8 cellular contexts compared by ENCODE assay signal in genomic region chr14:103123634-103124500, GRCh38. TPM values are rescaled to one million over a fixed set of nuclear protein-coding genes. Genes with fewer than 3 reads are reported as not detected.
DNase-seq lines count a peak whose midpoint lies in the region; ATAC-seq and TF ChIP-seq lines count a peak whose summit lies in the region.

No MANE protein-coding gene starts in this region.

- no peaks in the 10 kb centered on the region for H3K27me3 ChIP-seq in NT2/D1 (ENCODE audit: insufficient read depth, insufficient read length)

- H3K9me3 Mint-ChIP-seq in osteocyte (ENCODE audit: unreplicated experiment), result no peaks in the 10 kb centered on the region
- no peaks in the 10 kb centered on the region for H3K9me3 Mint-ChIP-seq in T-helper 2 cell treated with Interferon-gamma antibody and Interleukin-4, amounts not matched to agents 5 μg/mL and 100 μg/mL, for 36 hours

- ATAC-seq in GM18505 (IDR thresholded peaks at IDR 0.05; ENCODE audit: unreplicated experiment), result no peak
- ATAC-seq in GM18520 (IDR thresholded peaks at IDR 0.05; ENCODE audit: unreplicated experiment), result no peak

- H3K27me3 Mint-ChIP-seq in osteocyte (ENCODE audit: unreplicated experiment), result no peaks in the 10 kb centered on the region
- peaks cover 33% of the 10 kb centered on the region for H3K27me3 Mint-ChIP-seq in T-helper 2 cell treated with Interferon-gamma antibody and Interleukin-4, amounts not matched to agents 5 μg/mL and 100 μg/mL, for 36 hours (ENCODE audit: low read depth)

- H3K4me3 Mint-ChIP-seq in osteocyte (ENCODE audit: unreplicated experiment), result no peak overlapping the region
- no peak overlapping the region for H3K4me3 Mint-ChIP-seq in T-helper 2 cell treated with Interferon-gamma antibody and Interleukin-4, amounts not matched to agents 5 μg/mL and 100 μg/mL, for 36 hours

- DNase-seq in Daoy (ENCODE audit: low read depth) (peak; percentile 65), NT2/D1 (ENCODE audit: low read depth, low spot score) (no peak), fibroblast of pulmonary artery (ENCODE audit: low read depth) (peak; percentile 41), osteocyte (ENCODE audit: extremely low spot score, unreplicated experiment) (no peak), SK-N-DZ (ENCODE audit: low spot score) (no peak)
- DNase-seq in T-helper 2 cell treated with Interferon-gamma antibody and Interleukin-4, amounts not matched to agents 5 μg/mL and 100 μg/mL, for 36 hours (ENCODE audit: low spot score), result no peak

- no peak overlapping the region for H3K27ac Mint-ChIP-seq in osteocyte (ENCODE audit: unreplicated experiment)
- H3K27ac Mint-ChIP-seq in T-helper 2 cell treated with Interferon-gamma antibody and Interleukin-4, amounts not matched to agents 5 μg/mL and 100 μg/mL, for 36 hours, result no peak overlapping the region

- peaks cover 35% of the 10 kb centered on the region for H3K36me3 ChIP-seq in NT2/D1 (ENCODE audit: insufficient read depth, insufficient read length, low read length)

- H3K9ac ChIP-seq in NT2/D1 (ENCODE audit: insufficient read length, low read depth), result peak overlapping the region; percentile 67

- H3K4me3 ChIP-seq in NT2/D1 (ENCODE audit: insufficient read length, low read depth) (peak overlapping the region; percentile 46), fibroblast of pulmonary artery (replicated peaks; ENCODE audit: low read depth, low read length) (peak overlapping the region; percentile 55)

- TF ChIP-seq POLR2A in GM18505 (IDR thresholded peaks at IDR 0.05; ENCODE audit: borderline replicate concordance, extremely low read depth, insufficient read depth, insufficient read length), result no peak

- no peaks in the 10 kb centered on the region for H3K9me3 ChIP-seq in NT2/D1 (ENCODE audit: insufficient read depth, low read length)

- TF ChIP-seq CTCF in fibroblast of pulmonary artery (IDR thresholded peaks at IDR 0.05; ENCODE audit: low read length, missing control alignments) (peak; percentile 40), osteocyte (IDR thresholded peaks at IDR 0.05) (peak; percentile 24)

- H3K4me1 Mint-ChIP-seq in osteocyte (ENCODE audit: unreplicated experiment), result peaks cover 31% of the 10 kb centered on the region
- peaks cover 2% of the 10 kb centered on the region for H3K4me1 Mint-ChIP-seq in T-helper 2 cell treated with Interferon-gamma antibody and Interleukin-4, amounts not matched to agents 5 μg/mL and 100 μg/mL, for 36 hours (ENCODE audit: low read depth)

- H3K36me3 Mint-ChIP-seq in osteocyte (ENCODE audit: unreplicated experiment), result no peaks in the 10 kb centered on the region
- no peaks in the 10 kb centered on the region for H3K36me3 Mint-ChIP-seq in T-helper 2 cell treated with Interferon-gamma antibody and Interleukin-4, amounts not matched to agents 5 μg/mL and 100 μg/mL, for 36 hours (ENCODE audit: low read depth)

- peaks cover 14% of the 10 kb centered on the region for H3K4me1 ChIP-seq in NT2/D1 (ENCODE audit: insufficient read depth, insufficient read length)

RNA-seq across cellular contexts. Expression of gene TNFAIP2, which starts 0.6 kb away (rescaled TPM):
- total RNA-seq in Daoy (2014; rRNA removed; shearing (Covaris generic)), result 137 and 142 TPM in 2 replicates
- total RNA-seq in osteocyte, result 1.3 and 2.9 TPM in 2 replicates
- polyA plus RNA-seq in SK-N-DZ (2014; cell fraction: cytosol; rRNA removed), result 0.54 and 0.62 TPM in 2 replicates
- polyA plus RNA-seq in SK-N-DZ (2014; cell fraction: nucleus; rRNA removed), result 1.8 and 1.9 TPM in 2 replicates

RNA-seq across cellular contexts. Expression of gene EXOC3L4, which starts 29.3 kb away (rescaled TPM):
- total RNA-seq in Daoy (2014; rRNA removed; shearing (Covaris generic)), result 0.97 TPM in 1 of 2 replicates, not detected in the other
- total RNA-seq in osteocyte, result 0.86 TPM in 1 of 2 replicates, not detected in the other
- polyA plus RNA-seq in SK-N-DZ (2014; cell fraction: cytosol; rRNA removed), result not detected in 2 replicates
- polyA plus RNA-seq in SK-N-DZ (2014; cell fraction: nucleus; rRNA removed), result not detected in 2 replicates

RNA-seq across cellular contexts. Expression of gene LBHD2, which starts 39.9 kb away (rescaled TPM):
- total RNA-seq in Daoy (2014; rRNA removed; shearing (Covaris generic)), result not detected in 2 replicates
- not detected in 2 replicates for total RNA-seq in osteocyte
- not detected in 2 replicates for polyA plus RNA-seq in SK-N-DZ (2014; cell fraction: cytosol; rRNA removed)
- not detected in 2 replicates for polyA plus RNA-seq in SK-N-DZ (2014; cell fraction: nucleus; rRNA removed)

Comparison
In these comparisons a context has a peak if more than half of its experiments do, and no peak if none do; other contexts are left out.
1. DNase-seq: peak in Daoy (single experiment) and fibroblast of pulmonary artery (single experiment); none in NT2/D1 (single experiment), osteocyte (single experiment), SK-N-DZ (single experiment) and T-helper 2 cell treated with Interferon-gamma antibody and Interleukin-4, amounts not matched to agents 5 μg/mL and 100 μg/mL, for 36 hours (single experiment).
2. RNA of gene TNFAIP2, which starts 0.6 kb away (total RNA-seq): 137 to 142 TPM in Daoy; 1.3 to 2.9 TPM in osteocyte; every median in the first group is over 10 times any median in the second.